Comparison of ENCODE assay signal across 29 cellular contexts in the genomic region with DNA sequence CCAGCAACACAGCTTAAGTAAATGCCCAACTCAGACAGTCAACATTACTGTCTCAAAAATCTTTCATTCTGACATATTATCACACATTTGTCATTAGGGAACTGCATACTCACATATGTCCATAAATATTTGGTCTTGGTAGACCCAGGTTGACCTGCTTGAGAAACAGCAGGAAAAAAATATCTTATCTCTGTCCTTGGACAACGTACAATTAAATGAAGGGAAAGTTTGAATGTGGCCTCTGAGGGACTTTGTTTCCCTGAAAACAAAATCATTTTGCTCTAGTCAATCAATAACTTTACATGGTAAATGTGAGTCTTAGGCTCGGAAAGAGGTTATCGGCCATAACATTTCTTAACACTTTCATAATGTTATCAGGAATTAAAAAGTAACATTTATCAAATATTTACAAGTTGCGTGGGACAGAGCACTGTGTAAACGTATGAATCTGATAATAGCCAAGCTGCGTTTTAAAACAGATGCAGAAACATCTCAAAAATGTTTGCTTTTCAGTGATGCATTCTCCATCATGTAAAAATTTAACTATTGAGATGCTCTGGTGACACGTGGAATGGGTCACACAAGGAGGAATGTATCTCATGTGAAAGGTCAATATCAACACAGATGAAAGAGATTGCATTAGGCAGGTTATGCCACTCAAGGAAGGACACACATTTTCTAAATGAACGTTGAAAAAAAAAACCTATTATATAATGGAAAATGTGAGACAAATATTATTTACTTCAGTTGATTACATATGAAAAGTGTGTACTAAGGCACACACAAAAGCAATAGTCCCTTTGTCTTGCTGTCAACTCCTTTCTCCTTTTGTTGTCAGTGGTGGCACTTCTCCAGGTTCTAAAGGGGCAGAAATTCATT.
"Had no signal": no experiment of that assay in that cellular context is flagged by ENCODE, and none has a peak within 500 bp of the region (broad histone marks: within the 10 kb centered on the region; RNA-seq: fewer than 3 reads in every experiment).

No MANE protein-coding gene starts in this region.

- H3K27me3 Mint-ChIP-seq: central memory CD8-positive, alpha-beta T cell had no signal

- H3K27ac Mint-ChIP-seq: activated CD8-positive, alpha-beta T cell treated with anti-CD3 and anti-CD28 coated beads, Interleukin-2, amount 10 ng/mL, durations not matched to agents 7 days and 5 days; activated naive CD4-positive, alpha-beta T cell treated with anti-CD3 and anti-CD28 coated beads, Interleukin-2, amount 50 U/mL, for 72 hours; activated T-helper 1 cell treated with anti-CD3 and anti-CD28 coated beads, Interleukin-12 subunit alpha, Interleukin-12 subunit beta, Interleukin-2, Interleukin-4 antibody, amounts not matched to agents 30 ng/mL and 10 ng/mL and 1 ng/mL, durations not matched to agents 14 hours and 24 hours and 36 hours; naive B cell; stimulated activated naive B cell treated with anti-CD40 and anti-IgM and Interleukin-4, amounts not matched to agents 10 μg/mL and 1 μg/mL and 100 μg/mL, for 72 hours; T-helper 2 cell treated with Interferon-gamma antibody and Interleukin-4, amounts not matched to agents 5 μg/mL and 100 μg/mL, for 36 hours had no signal

- H3K27me3 ChIP-seq: breast epithelium, sigmoid colon, transverse colon, uterus had no signal

- FAIRE-seq: astrocyte, colon, endothelial cell of umbilical vein, TTC549 had no signal

- H3K36me3 ChIP-seq: breast epithelium, sigmoid colon, transverse colon, uterus, WERI-Rb-1 had no signal

- H3K4me1 ChIP-seq: breast epithelium, sigmoid colon, uterus had no signal

- H3K4me3 Mint-ChIP-seq: activated CD8-positive, alpha-beta T cell treated with anti-CD3 and anti-CD28 coated beads, Interleukin-2, amount 10 ng/mL, durations not matched to agents 7 days and 5 days; activated T-helper 1 cell treated with anti-CD3 and anti-CD28 coated beads, Interleukin-12 subunit alpha, Interleukin-12 subunit beta, Interleukin-2, Interleukin-4 antibody, amounts not matched to agents 30 ng/mL and 10 ng/mL and 1 ng/mL, durations not matched to agents 14 hours and 24 hours and 36 hours; central memory CD8-positive, alpha-beta T cell; naive B cell; stimulated activated naive B cell treated with anti-CD40 and anti-IgM and Interleukin-4, amounts not matched to agents 10 μg/mL and 1 μg/mL and 100 μg/mL, for 72 hours; T-helper 2 cell treated with Interferon-gamma antibody and Interleukin-4, amounts not matched to agents 5 μg/mL and 100 μg/mL, for 36 hours had no signal

- H3K4me1 Mint-ChIP-seq: central memory CD8-positive, alpha-beta T cell; naive B cell; stimulated activated naive B cell treated with anti-CD40 and anti-IgM and Interleukin-4, amounts not matched to agents 10 μg/mL and 1 μg/mL and 100 μg/mL, for 72 hours had no signal

- DNase-seq: activated CD4-positive, alpha-beta T cell treated with anti-CD3 and anti-CD28 coated beads for 1 hour; activated CD4-positive, alpha-beta T cell treated with anti-CD3 and anti-CD28 coated beads, Interleukin-2, amount 50 U/mL, for 1 hour; activated CD8-positive, alpha-beta T cell treated with anti-CD3 and anti-CD28 coated beads, Interleukin-2, amount 10 ng/mL, durations not matched to agents 7 days and 5 days; activated gamma-delta T cell; effector memory CD4-positive, alpha-beta T cell; foreskin melanocyte; glutamatergic neuron; hippocampal formation; mesendoderm; mucosa of descending colon; naive B cell; nucleus accumbens; sigmoid colon; stimulated activated CD4-positive, alpha-beta T cell treated with anti-CD3 and anti-CD28 coated beads, Interleukin-2, amount 100 ng/mL, for 48 hours; stimulated activated CD8-positive, alpha-beta memory T cell treated with anti-CD3 and anti-CD28 coated beads, Interleukin-4, amount 100 ng/mL, for 48 hours; stimulated activated naive B cell treated with anti-CD40 and anti-IgM and Interleukin-4, amounts not matched to agents 10 μg/mL and 1 μg/mL and 100 μg/mL, for 72 hours; transverse colon; uterus; WERI-Rb-1 had no signal

- H3K9me3 ChIP-seq: breast epithelium, mucosa of descending colon, sigmoid colon, transverse colon, uterus had no signal

- H3K27ac ChIP-seq: breast epithelium, sigmoid colon, transverse colon, uterus, WERI-Rb-1 had no signal

- ATAC-seq: activated CD8-positive, alpha-beta T cell treated with anti-CD3 and anti-CD28 coated beads, Interleukin-2, amount 10 ng/mL, durations not matched to agents 7 days and 5 days; activated naive CD4-positive, alpha-beta T cell treated with anti-CD3 and anti-CD28 coated beads, Interleukin-2, amount 50 U/mL, for 72 hours; esophagus mucosa; mucosa of descending colon; stimulated activated naive B cell treated with anti-CD40 and anti-IgM and Interleukin-4, amounts not matched to agents 10 μg/mL and 1 μg/mL and 100 μg/mL, for 72 hours had no signal

- H3K9me3 Mint-ChIP-seq: activated T-helper 1 cell treated with anti-CD3 and anti-CD28 coated beads, Interleukin-12 subunit alpha, Interleukin-12 subunit beta, Interleukin-2, Interleukin-4 antibody, amounts not matched to agents 30 ng/mL and 10 ng/mL and 1 ng/mL, durations not matched to agents 14 hours and 24 hours and 36 hours; naive B cell; T-helper 2 cell treated with Interferon-gamma antibody and Interleukin-4, amounts not matched to agents 5 μg/mL and 100 μg/mL, for 36 hours had no signal

- H3K4me3 ChIP-seq: breast epithelium, mucosa of descending colon, sigmoid colon, transverse colon, uterus had no signal

- H3K36me3 Mint-ChIP-seq: activated naive CD4-positive, alpha-beta T cell treated with anti-CD3 and anti-CD28 coated beads, Interleukin-2, amount 50 U/mL, for 72 hours; naive B cell; stimulated activated naive B cell treated with anti-CD40 and anti-IgM and Interleukin-4, amounts not matched to agents 10 μg/mL and 1 μg/mL and 100 μg/mL, for 72 hours had no signal
